ENCODE assay signal across 8 cellular contexts in the genomic region with DNA sequence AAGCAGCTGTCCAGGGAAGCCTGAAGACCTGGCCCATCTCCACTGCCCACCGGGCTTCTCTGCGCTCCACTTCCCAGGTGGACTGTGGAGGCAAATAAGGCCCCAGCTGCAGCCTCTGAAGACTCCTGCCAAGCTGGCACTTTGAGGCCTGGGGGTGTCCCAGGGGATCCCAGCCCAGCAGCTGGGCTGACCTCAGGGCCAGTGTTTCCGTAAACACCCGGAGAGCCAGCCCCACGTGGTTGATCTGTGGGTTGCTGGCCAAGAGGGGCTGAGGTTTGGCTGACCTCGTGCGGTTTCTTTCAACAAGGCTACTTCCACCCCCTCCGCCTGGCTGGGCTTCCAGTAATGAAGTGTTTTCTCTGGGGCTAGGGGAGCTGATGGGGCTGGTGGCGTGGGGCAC. TPM values are rescaled to one million over a fixed set of nuclear protein-coding genes. Genes with fewer than 3 reads are reported as not detected.
DNase-seq lines count a peak whose midpoint lies in the region; ATAC-seq lines count a peak whose summit lies in the region.

No MANE protein-coding gene starts in this region.

- DNase-seq in COLO829 (ENCODE audit: low spot score) (peak; percentile 85), HS-27A (ENCODE audit: low read depth) (peak; percentile 88), dermis blood vessel endothelial cell (peak; percentile 95), mucosa of gallbladder (ENCODE audit: low spot score) (peak; percentile 83), GM19238 (ENCODE audit: insufficient read length, low spot score) (no peak), NOMO-1 treated with dmso at 0.1 percent for 144 hours (lab: John Stamatoyannopoulos, UW; ENCODE audit: unreplicated experiment) (no peak)

- ATAC-seq in GM19023 (IDR thresholded peaks at IDR 0.05; ENCODE audit: unreplicated experiment) (no peak), GM21515 (IDR thresholded peaks at IDR 0.05; ENCODE audit: unreplicated experiment) (no peak)

RNA-seq across cellular contexts. Expression of gene CCN5, which starts 12.4 kb away (rescaled TPM):
- not detected in 2 replicates for total RNA-seq in dermis blood vessel endothelial cell
- total RNA-seq in mucosa of gallbladder = 1.6 TPM

RNA-seq across cellular contexts. Expression of gene KCNK15, which starts 42.9 kb away (rescaled TPM):
- total RNA-seq in dermis blood vessel endothelial cell (0.05 and 0.17 TPM in 2 replicates), mucosa of gallbladder (14.2 TPM)

RNA-seq across cellular contexts. Expression of gene ADA, which starts 51.3 kb away (rescaled TPM):
- total RNA-seq in dermis blood vessel endothelial cell (15.3 and 19.1 TPM in 2 replicates), mucosa of gallbladder (5.1 TPM)

Comparison
In these comparisons a context has a peak if more than half of its experiments do, and no peak if none do; other contexts are left out.
1. DNase-seq: peak in COLO829 (single experiment), HS-27A (single experiment), dermis blood vessel endothelial cell (single experiment) and mucosa of gallbladder (single experiment); none in GM19238 (single experiment) and NOMO-1 treated with dmso at 0.1 percent for 144 hours (single experiment).
2. RNA of gene KCNK15, which starts 42.9 kb away (total RNA-seq): 14.2 TPM in mucosa of gallbladder (single experiment); 0.05 to 0.17 TPM in dermis blood vessel endothelial cell; every median in the first group is over 10 times any median in the second.